ENCODE assay signal across 2 cellular contexts in the genomic region with DNA sequence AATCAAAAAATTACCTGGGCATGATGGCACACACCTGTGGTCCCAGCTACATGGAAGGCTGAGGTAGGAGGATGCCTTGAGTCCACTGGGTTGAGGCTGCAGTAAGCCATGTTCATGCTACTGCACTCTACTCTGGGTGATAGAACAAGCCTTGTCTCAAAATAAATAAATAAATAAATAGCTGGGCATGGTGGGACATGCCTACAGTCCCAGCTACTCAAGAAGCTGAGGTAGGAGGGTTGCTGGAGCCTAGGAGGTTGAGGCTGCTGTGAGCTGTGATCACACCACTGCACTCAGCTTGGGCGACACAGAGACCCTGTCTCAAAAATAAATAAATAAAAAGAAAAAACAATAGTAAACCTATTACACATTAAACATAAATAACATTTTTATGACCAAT.
TF ChIP-seq lines count a peak whose summit lies in the region.

No MANE protein-coding gene starts in this region.

TF ChIP-seq in HCT116, 20 proteins besides CTCF, POLR2A, EP300 and RAD21:
- TF ChIP-seq YY1 (IDR thresholded peaks at IDR 0.05; ENCODE audit: extremely low read depth, insufficient replicate concordance, low read depth, low read length) (no peak), POLR2AphosphoS5 (IDR thresholded peaks at IDR 0.05; ENCODE audit: low read depth, low read length) (no peak), EZH2 (IDR thresholded peaks at IDR 0.05) (no peak), ZBTB33 (IDR thresholded peaks at IDR 0.05; ENCODE audit: extremely low read depth, insufficient replicate concordance, low read length) (no peak), CEBPB (IDR thresholded peaks at IDR 0.05; ENCODE audit: low read depth) (no peak), ATF3 (IDR thresholded peaks at IDR 0.05) (no peak)

TF ChIP-seq in H1, 55 proteins besides CTCF, POLR2A, EP300 and RAD21:
- TF ChIP-seq, protein P1, sequence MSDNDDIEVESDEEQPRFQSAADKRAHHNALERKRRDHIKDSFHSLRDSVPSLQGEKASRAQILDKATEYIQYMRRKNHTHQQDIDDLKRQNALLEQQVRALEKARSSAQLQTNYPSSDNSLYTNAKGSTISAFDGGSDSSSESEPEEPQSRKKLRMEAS (IDR thresholded peaks at IDR 0.05), result no peak
- TF ChIP-seq KDM5A (IDR thresholded peaks at IDR 0.05; ENCODE audit: low read length), result no peak
- TF ChIP-seq KDM1A (IDR thresholded peaks at IDR 0.05; ENCODE audit: borderline replicate concordance, low read length), result no peak
- no peak for TF ChIP-seq BCL11A (IDR thresholded peaks at IDR 0.05; ENCODE audit: low read depth in 2 of 2, low read length in 2 of 2)
- no peak for TF ChIP-seq NANOG (IDR thresholded peaks at IDR 0.05; ENCODE audit: insufficient read depth, low read depth, low read length, poor library complexity, severe bottlenecking)
- TF ChIP-seq EGR1 (IDR thresholded peaks at IDR 0.05; ENCODE audit: borderline replicate concordance, low read depth, low read length), result no peak
- TF ChIP-seq POLR2AphosphoS5 (IDR thresholded peaks at IDR 0.05; ENCODE audit: low read depth, low read length), result no peak
- no peak for TF ChIP-seq GABPA (IDR thresholded peaks at IDR 0.05; ENCODE audit: borderline replicate concordance, insufficient read depth, low read length)
- no peak for TF ChIP-seq SIN3A (conservative IDR thresholded peaks at IDR 0.05 in 1 of 2, IDR thresholded peaks at IDR 0.05 in 1 of 2; ENCODE audit: low read depth in 1 of 2, low read length in 2 of 2)
- TF ChIP-seq HDAC6 (IDR thresholded peaks at IDR 0.05; ENCODE audit: low read depth, low read length), result no peak
- no peak for TF ChIP-seq NRF1 (IDR thresholded peaks at IDR 0.05; ENCODE audit: low read depth, low read length)
- no peak for TF ChIP-seq CBX5 (IDR thresholded peaks at IDR 0.05; ENCODE audit: low read depth, low read length)
- TF ChIP-seq SP2 (IDR thresholded peaks at IDR 0.05; ENCODE audit: low read length), result no peak
- TF ChIP-seq SUZ12 (IDR thresholded peaks at IDR 0.05; ENCODE audit: low read length), result no peak
- no peak for TF ChIP-seq TBP (IDR thresholded peaks at IDR 0.05; ENCODE audit: low read depth, low read length)
- no peak for TF ChIP-seq RXRA (IDR thresholded peaks at IDR 0.05; ENCODE audit: insufficient read depth, low read depth, low read length)
- TF ChIP-seq TEAD4 (IDR thresholded peaks at IDR 0.05; ENCODE audit: low read depth, low read length), result no peak
- no peak for TF ChIP-seq ASH2L (IDR thresholded peaks at IDR 0.05; ENCODE audit: low read length)
TF ChIP-seq in H1: peak in this region for 0.
